In genomic region chr5:113052041-113052795, GRCh38 we compare ENCODE assay signal across 1 cellular context.
TF ChIP-seq lines count a peak whose summit lies in the region.

No MANE protein-coding gene starts in this region.

TF ChIP-seq in HepG2, 621 proteins besides CTCF, POLR2A, EP300 and RAD21 (continued from another document):
- TF ChIP-seq ZNF772 (CRISPR knock-in tag; IDR thresholded peaks at IDR 0.05): no peak
- TF ChIP-seq ZNF292 (CRISPR knock-in tag; IDR thresholded peaks at IDR 0.05; ENCODE audit: borderline replicate concordance, low read depth): no peak
- no peak for TF ChIP-seq RBM22 (optimal IDR thresholded peaks at IDR 0.05; ENCODE audit: low read length)
- no peak for TF ChIP-seq IKZF4 (CRISPR knock-in tag; IDR thresholded peaks at IDR 0.05; ENCODE audit: borderline replicate concordance, low read depth, not compliant biosample characterization)
- TF ChIP-seq MLXIP (CRISPR knock-in tag; IDR thresholded peaks at IDR 0.05; ENCODE audit: borderline replicate concordance): no peak
